ENCODE assay signal across 13 cellular contexts in the genomic region with DNA sequence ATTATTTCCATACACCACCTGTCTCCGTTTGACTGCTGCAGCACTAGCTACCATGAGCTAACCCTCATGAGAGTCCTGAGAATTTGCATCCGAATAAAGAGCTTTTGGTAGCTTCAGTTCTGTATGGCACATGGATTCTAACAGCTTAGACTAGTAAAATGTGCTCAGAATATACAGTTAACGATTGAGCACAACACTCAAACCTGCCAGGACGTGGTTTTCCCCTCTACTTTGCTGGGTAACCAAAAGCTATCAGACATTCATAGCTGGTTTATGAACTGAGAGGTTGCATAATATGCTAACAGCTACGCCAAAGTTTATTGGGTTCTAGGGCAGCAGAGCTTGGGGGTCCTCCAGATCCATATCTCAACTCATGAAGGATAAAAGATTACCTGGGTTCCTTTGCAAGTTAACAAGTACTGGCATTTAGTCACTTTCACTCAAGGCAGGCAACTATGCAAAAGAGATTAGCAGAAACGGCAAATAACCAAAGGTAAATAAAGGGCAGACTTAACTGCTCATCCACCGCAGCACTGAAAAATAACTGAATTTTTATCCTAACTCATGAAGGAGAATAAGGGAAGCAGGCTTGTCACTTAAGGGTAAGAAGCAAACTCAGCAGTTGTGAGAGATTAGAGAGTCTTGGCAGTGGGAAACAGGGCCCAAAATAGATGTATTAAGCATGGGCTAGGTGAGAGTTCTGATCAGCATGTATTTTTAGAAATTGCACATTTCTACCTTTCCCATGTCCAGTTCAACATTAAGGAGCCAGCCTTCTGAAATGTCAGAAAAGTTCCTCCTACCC. TPM values are rescaled to one million over a fixed set of nuclear protein-coding genes. Genes with fewer than 3 reads are reported as not detected.
DNase-seq lines count a peak whose midpoint lies in the region; ATAC-seq and TF ChIP-seq lines count a peak whose summit lies in the region.
"Had no signal": no experiment of that assay in that cellular context is flagged by ENCODE, and none has a peak within 500 bp of the region (broad histone marks: within the 10 kb centered on the region; RNA-seq: fewer than 3 reads in every experiment).

No MANE protein-coding gene starts in this region.

- no peaks in the 10 kb centered on the region for H3K36me3 ChIP-seq in smooth muscle cell (ENCODE audit: low read depth)

- no peaks in the 10 kb centered on the region for H3K9me3 Mint-ChIP-seq in activated CD4-positive, alpha-beta T cell treated with anti-CD3 and anti-CD28 coated beads, Interleukin-2, amount 10 ng/mL, durations not matched to agents 24 days and 14 days
- H3K9me3 Mint-ChIP-seq: naive thymus-derived CD8-positive, alpha-beta T cell had no signal

- peaks cover 55% of the 10 kb centered on the region for H3K79me2 ChIP-seq in smooth muscle cell (ENCODE audit: low read depth)

- peaks cover 14% of the 10 kb centered on the region for H3F3A ChIP-seq in smooth muscle cell (ENCODE audit: low read depth)

- H3K4me3 Mint-ChIP-seq in activated CD4-positive, alpha-beta T cell treated with anti-CD3 and anti-CD28 coated beads, Interleukin-2, amount 10 ng/mL, durations not matched to agents 24 days and 14 days, result no peak overlapping the region
- H3K4me3 Mint-ChIP-seq: naive thymus-derived CD8-positive, alpha-beta T cell; type B pancreatic cell had no signal

- no peaks in the 10 kb centered on the region for H3K36me3 Mint-ChIP-seq in activated CD4-positive, alpha-beta T cell treated with anti-CD3 and anti-CD28 coated beads, Interleukin-2, amount 10 ng/mL, durations not matched to agents 24 days and 14 days (ENCODE audit: low read depth)
- H3K36me3 Mint-ChIP-seq: naive thymus-derived CD8-positive, alpha-beta T cell had no signal

- TF ChIP-seq CTCF in fibroblast of villous mesenchyme (IDR thresholded peaks at IDR 0.05; ENCODE audit: insufficient read depth, low read depth, low read length), result no peak
- no peak for TF ChIP-seq CTCF in smooth muscle cell (IDR thresholded peaks at IDR 0.05; ENCODE audit: borderline replicate concordance, insufficient read depth, poor library complexity, severe bottlenecking)

- no peak overlapping the region for H2AFZ ChIP-seq in smooth muscle cell (ENCODE audit: low read depth)

- no peaks in the 10 kb centered on the region for H3K9me3 ChIP-seq in smooth muscle cell (replicated peaks; ENCODE audit: low read depth)

- H4K20me1 ChIP-seq in smooth muscle cell (ENCODE audit: low read depth), result peaks cover 63% of the 10 kb centered on the region

- TF ChIP-seq POLR2A in GM18505 (IDR thresholded peaks at IDR 0.05; ENCODE audit: borderline replicate concordance, extremely low read depth, insufficient read depth, insufficient read length), result no peak

- WGBS in smooth muscle cell (ENCODE audit: low lambda C conversion rate), result 65% methylated on average over 7 of the region's 7 CpGs

- H3K27ac ChIP-seq in smooth muscle cell (ENCODE audit: low read depth), result no peak overlapping the region

- DNase-seq in activated CD4-positive, alpha-beta T cell treated with anti-CD3 and anti-CD28 coated beads, Interleukin-2, amount 10 ng/mL, durations not matched to agents 24 days and 14 days, result peak; percentile 74
- DNase-seq in activated CD4-positive, alpha-beta T cell treated with anti-CD3 and anti-CD28 coated beads, Interleukin-2, amount 50 U/mL, for 1 hour, result no peak
- DNase-seq in MV-4-11 (lab: John Stamatoyannopoulos, UW) (peak; percentile 59), fibroblast of villous mesenchyme (ENCODE audit: low read depth) (peak; percentile 51), smooth muscle cell (lab: John Stamatoyannopoulos, UW; ENCODE audit: unreplicated experiment) (no peak), kidney glomerular epithelial cell (lab: John Stamatoyannopoulos, UW) (no peak)
- DNase-seq in effector CD8-positive, alpha-beta T cell (lab: John Stamatoyannopoulos, UW), result no peak
- DNase-seq: ACHN; activated gamma-delta T cell treated with Interleukin-2 at 50 U/mL for 16 hours; naive thymus-derived CD8-positive, alpha-beta T cell; stimulated activated CD4-positive, alpha-beta T cell treated with anti-CD3 and anti-CD28 coated beads, Interleukin-2, amount 100 ng/mL, for 48 hours had no signal

- H3K9ac ChIP-seq in smooth muscle cell (ENCODE audit: low read depth), result no peak overlapping the region

- no peaks in the 10 kb centered on the region for H3K27me3 ChIP-seq in smooth muscle cell (ENCODE audit: low read depth)

- ATAC-seq in GM18505 (IDR thresholded peaks at IDR 0.05; ENCODE audit: unreplicated experiment), result no peak
- ATAC-seq: naive thymus-derived CD8-positive, alpha-beta T cell had no signal

- H3K4me2 ChIP-seq in smooth muscle cell, result peak overlapping the region; percentile 21

- H3K27ac Mint-ChIP-seq in activated CD4-positive, alpha-beta T cell treated with anti-CD3 and anti-CD28 coated beads, Interleukin-2, amount 10 ng/mL, durations not matched to agents 24 days and 14 days, result no peak overlapping the region
- H3K27ac Mint-ChIP-seq: type B pancreatic cell had no signal

- H3K4me1 Mint-ChIP-seq in activated CD4-positive, alpha-beta T cell treated with anti-CD3 and anti-CD28 coated beads, Interleukin-2, amount 10 ng/mL, durations not matched to agents 24 days and 14 days, result peaks cover 32% of the 10 kb centered on the region

- no peaks in the 10 kb centered on the region for H3K27me3 Mint-ChIP-seq in activated CD4-positive, alpha-beta T cell treated with anti-CD3 and anti-CD28 coated beads, Interleukin-2, amount 10 ng/mL, durations not matched to agents 24 days and 14 days
- H3K27me3 Mint-ChIP-seq: naive thymus-derived CD8-positive, alpha-beta T cell; type B pancreatic cell had no signal

- H3K4me3 ChIP-seq in fibroblast of villous mesenchyme (ENCODE audit: low read depth, low read length) (no peak overlapping the region), smooth muscle cell (no peak overlapping the region)

- peaks cover 5% of the 10 kb centered on the region for H3K4me1 ChIP-seq in smooth muscle cell (ENCODE audit: low read depth)

- intact Hi-C loops in activated CD4-positive, alpha-beta T cell treated with anti-CD3 and anti-CD28 coated beads, Interleukin-2, amount 10 ng/mL, durations not matched to agents 24 days and 14 days (cut with micrococcal nuclease), result no loop called here

RNA-seq across cellular contexts. Expression of gene NUDT3, which starts 29.4 kb away (rescaled TPM):
- 21.2 and 21.8 TPM in 2 replicates for total RNA-seq in activated CD4-positive, alpha-beta T cell treated with anti-CD3 and anti-CD28 coated beads, Interleukin-2, amount 10 ng/mL, durations not matched to agents 24 days and 14 days
- total RNA-seq in fibroblast of villous mesenchyme (31.1 and 34.5 TPM in 2 replicates), smooth muscle cell (12.9 and 15.2 TPM in 2 replicates)
- polyA plus RNA-seq in smooth muscle cell, result 7.5 and 7.8 TPM in 2 replicates

Comparison
In these comparisons a context has a peak if more than half of its experiments do, and no peak if none do; other contexts are left out.
1. DNase-seq: peak in activated CD4-positive, alpha-beta T cell treated with anti-CD3 and anti-CD28 coated beads, Interleukin-2, amount 10 ng/mL, durations not matched to agents 24 days and 14 days (single experiment), MV-4-11 (single experiment) and fibroblast of villous mesenchyme (single experiment); none in activated CD4-positive, alpha-beta T cell treated with anti-CD3 and anti-CD28 coated beads, Interleukin-2, amount 50 U/mL, for 1 hour (single experiment), smooth muscle cell (single experiment), effector CD8-positive, alpha-beta T cell (single experiment) and kidney glomerular epithelial cell (single experiment).